In the genomic region with DNA sequence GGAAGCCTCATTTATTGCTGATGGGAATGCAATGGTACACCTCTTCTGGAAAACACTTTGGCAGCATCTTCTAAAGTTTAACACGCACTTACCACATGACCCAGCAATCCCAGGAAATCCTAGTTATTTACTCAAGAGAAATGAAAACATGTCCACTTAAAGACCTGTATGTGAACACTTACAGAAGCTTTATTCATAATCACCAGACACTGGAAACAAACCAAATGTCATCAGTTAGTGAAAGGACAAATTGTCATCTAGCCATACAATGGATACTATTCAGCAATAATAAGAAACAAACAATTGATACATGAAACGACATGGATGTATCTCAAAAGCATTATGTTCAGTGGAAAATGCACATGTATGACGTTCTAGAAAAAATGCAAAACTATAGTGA, we compare ENCODE assay signal across 28 cellular contexts. TPM values are rescaled to one million over a fixed set of nuclear protein-coding genes. Genes with fewer than 3 reads are reported as not detected.
"Had no signal": no experiment of that assay in that cellular context is flagged by ENCODE, and none has a peak within 500 bp of the region (broad histone marks: within the 10 kb centered on the region; RNA-seq: fewer than 3 reads in every experiment).

No MANE protein-coding gene starts in this region.

- H3K36me3 ChIP-seq: heart left ventricle, left ventricle myocardium inferior, neutrophil, sigmoid colon, stomach, transverse colon had no signal

- H3K4me1 Mint-ChIP-seq: activated B cell treated with CpG ODN at 0.5 μM for 24 hours; activated CD8-positive, alpha-beta memory T cell treated with anti-CD3 and anti-CD28 coated beads, Interleukin-2, amount 10 ng/mL, durations not matched to agents 7 days and 5 days; naive B cell; stimulated activated memory B cell treated with anti-CD40 and anti-IgM and Interleukin-4, amounts not matched to agents 10 μg/mL and 1 μg/mL and 100 μg/mL, for 72 hours; T-cell had no signal

- DNase-seq: activated B cell treated with CpG ODN at 0.5 μM for 24 hours; activated CD8-positive, alpha-beta memory T cell treated with anti-CD3 and anti-CD28 coated beads, Interleukin-2, amount 10 ng/mL, durations not matched to agents 7 days and 5 days; activated CD8-positive, alpha-beta T cell treated with anti-CD3 and anti-CD28 coated beads, Interleukin-2, amount 10 ng/mL, durations not matched to agents 7 days and 5 days; activated naive CD4-positive, alpha-beta T cell; activated T-cell treated with anti-CD3 and anti-CD28 coated beads, Interleukin-2, amount 50 U/mL, for 48 hours; effector memory CD8-positive, alpha-beta T cell; erythroblast; heart left ventricle; left ventricle myocardium inferior; naive B cell; nephron progenitor cell; retina; sigmoid colon; small intestine; stimulated activated CD4-positive, alpha-beta T cell treated with anti-CD3 and anti-CD28 coated beads, Interleukin-4, amount 100 ng/mL, for 4 hours; stimulated activated CD8-positive, alpha-beta memory T cell treated with anti-CD3 and anti-CD28 coated beads, Interleukin-4, amount 100 ng/mL, for 48 hours; stomach; T-cell; testis; transverse colon had no signal

- ATAC-seq: activated CD8-positive, alpha-beta memory T cell treated with anti-CD3 and anti-CD28 coated beads, Interleukin-2, amount 10 ng/mL, durations not matched to agents 7 days and 5 days; activated CD8-positive, alpha-beta T cell treated with anti-CD3 and anti-CD28 coated beads, Interleukin-2, amount 10 ng/mL, durations not matched to agents 7 days and 5 days; activated naive CD4-positive, alpha-beta T cell treated with anti-CD3 and anti-CD28 coated beads, Interleukin-2, amount 50 U/mL, for 72 hours; effector memory CD8-positive, alpha-beta T cell; heart left ventricle; stimulated activated memory B cell treated with anti-CD40 and anti-IgM and Interleukin-4, amounts not matched to agents 10 μg/mL and 1 μg/mL and 100 μg/mL, for 72 hours; T-cell had no signal

- H3K4me3 ChIP-seq: coronary artery, heart left ventricle, left ventricle myocardium inferior, lung, sigmoid colon, stomach, testis, transverse colon had no signal

- H3K27ac Mint-ChIP-seq: activated B cell treated with CpG ODN at 0.5 μM for 24 hours; activated CD8-positive, alpha-beta memory T cell treated with anti-CD3 and anti-CD28 coated beads, Interleukin-2, amount 10 ng/mL, durations not matched to agents 7 days and 5 days; activated CD8-positive, alpha-beta T cell treated with anti-CD3 and anti-CD28 coated beads, Interleukin-2, amount 10 ng/mL, durations not matched to agents 7 days and 5 days; activated naive CD4-positive, alpha-beta T cell treated with anti-CD3 and anti-CD28 coated beads, Interleukin-2, amount 50 U/mL, for 72 hours; activated T-helper 2 cell treated with anti-CD3 and anti-CD28 coated beads, Interferon-gamma antibody, Interleukin-2, Interleukin-4, amounts not matched to agents 10 μg/mL and 5 μg/mL and 100 μg/mL, durations not matched to agents 14 hours and 24 hours and 36 hours; effector memory CD8-positive, alpha-beta T cell; naive B cell; nephron progenitor cell; progenitor cell of endocrine pancreas; stimulated activated memory B cell treated with anti-CD40 and anti-IgM and Interleukin-4, amounts not matched to agents 10 μg/mL and 1 μg/mL and 100 μg/mL, for 72 hours; T-cell; T-helper 2 cell treated with Interferon-gamma antibody and Interleukin-4, amounts not matched to agents 5 μg/mL and 100 μg/mL, for 36 hours had no signal

- H3K27ac ChIP-seq: coronary artery, heart left ventricle, left ventricle myocardium inferior, neutrophil, sigmoid colon, stomach, testis, transverse colon had no signal

- H3K9me3 ChIP-seq: heart left ventricle, left ventricle myocardium inferior, neutrophil, sigmoid colon, stomach, testis, transverse colon had no signal

- H3K36me3 Mint-ChIP-seq: activated CD8-positive, alpha-beta memory T cell treated with anti-CD3 and anti-CD28 coated beads, Interleukin-2, amount 10 ng/mL, durations not matched to agents 7 days and 5 days; activated naive CD4-positive, alpha-beta T cell treated with anti-CD3 and anti-CD28 coated beads, Interleukin-2, amount 50 U/mL, for 72 hours; naive B cell; stimulated activated memory B cell treated with anti-CD40 and anti-IgM and Interleukin-4, amounts not matched to agents 10 μg/mL and 1 μg/mL and 100 μg/mL, for 72 hours; T-cell had no signal

- H3K4me3 Mint-ChIP-seq: activated B cell treated with CpG ODN at 0.5 μM for 24 hours; activated CD8-positive, alpha-beta memory T cell treated with anti-CD3 and anti-CD28 coated beads, Interleukin-2, amount 10 ng/mL, durations not matched to agents 7 days and 5 days; activated CD8-positive, alpha-beta T cell treated with anti-CD3 and anti-CD28 coated beads, Interleukin-2, amount 10 ng/mL, durations not matched to agents 7 days and 5 days; effector memory CD8-positive, alpha-beta T cell; naive B cell; nephron progenitor cell; stimulated activated memory B cell treated with anti-CD40 and anti-IgM and Interleukin-4, amounts not matched to agents 10 μg/mL and 1 μg/mL and 100 μg/mL, for 72 hours; T-cell; T-helper 2 cell treated with Interferon-gamma antibody and Interleukin-4, amounts not matched to agents 5 μg/mL and 100 μg/mL, for 36 hours had no signal

- H3K4me1 ChIP-seq: sigmoid colon, stomach, testis, transverse colon had no signal

- H3K27me3 ChIP-seq: sigmoid colon, testis had no signal

RNA-seq across cellular contexts. Expression of a gene that starts 10.1 kb away (rescaled TPM):
- total RNA-seq: activated B cell treated with CpG ODN at 0.5 μM for 24 hours; activated CD8-positive, alpha-beta memory T cell treated with anti-CD3 and anti-CD28 coated beads, Interleukin-2, amount 10 ng/mL, durations not matched to agents 7 days and 5 days; activated CD8-positive, alpha-beta T cell treated with anti-CD3 and anti-CD28 coated beads, Interleukin-2, amount 10 ng/mL, durations not matched to agents 7 days and 5 days; activated naive CD4-positive, alpha-beta T cell treated with anti-CD3 and anti-CD28 coated beads, Interleukin-2, amount 50 U/mL, for 72 hours; activated T-helper 2 cell treated with anti-CD3 and anti-CD28 coated beads, Interferon-gamma antibody, Interleukin-2, Interleukin-4, amounts not matched to agents 10 μg/mL and 5 μg/mL and 100 μg/mL, durations not matched to agents 14 hours and 24 hours and 36 hours had no signal
